ENCODE assay signal across 24 cellular contexts in the genomic region with DNA sequence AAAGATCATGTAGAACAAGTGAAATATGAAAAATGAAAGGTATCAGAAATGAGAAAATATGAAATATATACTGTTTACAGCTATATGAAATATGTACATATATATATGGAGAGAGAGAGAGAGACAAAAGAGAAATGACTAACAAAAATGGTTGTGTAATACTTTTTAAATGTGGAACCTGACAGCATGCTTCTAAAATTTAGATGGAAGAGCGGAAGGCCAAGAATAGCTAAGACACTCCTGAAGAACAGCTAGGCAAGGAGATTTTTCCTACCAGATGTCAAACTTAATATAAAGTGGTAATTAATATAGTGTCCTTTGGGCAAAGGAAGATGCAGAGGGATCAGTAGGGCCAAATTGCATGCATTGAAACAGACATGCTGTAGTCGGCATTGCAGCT. TPM values are rescaled to one million over a fixed set of nuclear protein-coding genes. Genes with fewer than 3 reads are reported as not detected.
DNase-seq lines count a peak whose midpoint lies in the region; ATAC-seq and TF ChIP-seq lines count a peak whose summit lies in the region.
"Had no signal": no experiment of that assay in that cellular context is flagged by ENCODE, and none has a peak within 500 bp of the region (broad histone marks: within the 10 kb centered on the region; RNA-seq: fewer than 3 reads in every experiment).

No MANE protein-coding gene starts in this region.

- no peak overlapping the region for H3K4me3 Mint-ChIP-seq in CD4-positive, CD25-positive, alpha-beta regulatory T cell
- H3K4me3 Mint-ChIP-seq in nephron progenitor cell = no peak overlapping the region
- H3K4me3 Mint-ChIP-seq: activated T-cell treated with anti-CD3 and anti-CD28 coated beads, Interleukin-2, amount 50 U/mL, for 24 hours; CD4-positive, alpha-beta memory T cell; stimulated activated naive CD8-positive, alpha-beta T cell treated with anti-CD3 and anti-CD28 coated beads, Interleukin-15, amount 100 ng/mL, for 72 hours; T-helper 1 cell treated with Interleukin-12 subunit alpha and Interleukin-12 subunit beta and Interleukin-4 antibody, amounts not matched to agents 30 μg/mL and 1 μg/mL, for 36 hours had no signal

- H2AFZ ChIP-seq in GM23248 = no peak overlapping the region

- in situ Hi-C loops in GM23248 (cut with MboI) = no loop called here

- peaks cover 95% of the 10 kb centered on the region for H3K79me2 ChIP-seq in GM23248 (ENCODE audit: insufficient read depth)

- no peaks in the 10 kb centered on the region for H3K27me3 Mint-ChIP-seq in CD4-positive, CD25-positive, alpha-beta regulatory T cell
- no peaks in the 10 kb centered on the region for H3K27me3 Mint-ChIP-seq in nephron progenitor cell (ENCODE audit: low read depth, poor library complexity)
- H3K27me3 Mint-ChIP-seq: activated T-cell treated with anti-CD3 and anti-CD28 coated beads, Interleukin-2, amount 50 U/mL, for 24 hours; CD4-positive, alpha-beta memory T cell; stimulated activated naive CD8-positive, alpha-beta T cell treated with anti-CD3 and anti-CD28 coated beads, Interleukin-15, amount 100 ng/mL, for 72 hours had no signal

- no peaks in the 10 kb centered on the region for H4K20me1 ChIP-seq in GM23248 (ENCODE audit: insufficient read depth)

- H3K4me3 ChIP-seq in CD4-positive, CD25-positive, alpha-beta regulatory T cell (ENCODE audit: low read depth, low read length) = no peak overlapping the region
- H3K4me3 ChIP-seq in GM23248 (no peak overlapping the region), foreskin fibroblast (ENCODE audit: low read depth in 1 of 2, low read length in 2 of 2) (no peak overlapping the region)
- H3K4me3 ChIP-seq: tibial artery had no signal

- H3K9me3 Mint-ChIP-seq in CD4-positive, CD25-positive, alpha-beta regulatory T cell = no peaks in the 10 kb centered on the region
- no peaks in the 10 kb centered on the region for H3K9me3 Mint-ChIP-seq in nephron progenitor cell
- H3K9me3 Mint-ChIP-seq: activated T-cell treated with anti-CD3 and anti-CD28 coated beads, Interleukin-2, amount 50 U/mL, for 24 hours; stimulated activated naive CD8-positive, alpha-beta T cell treated with anti-CD3 and anti-CD28 coated beads, Interleukin-15, amount 100 ng/mL, for 72 hours; T-helper 1 cell treated with Interleukin-12 subunit alpha and Interleukin-12 subunit beta and Interleukin-4 antibody, amounts not matched to agents 30 μg/mL and 1 μg/mL, for 36 hours had no signal

- no peaks in the 10 kb centered on the region for H3K9me2 ChIP-seq in GM23248 (ENCODE audit: insufficient read depth)

- H3K4me1 Mint-ChIP-seq in CD4-positive, CD25-positive, alpha-beta regulatory T cell = peaks cover 0 to 14% (median 6%) of the 10 kb centered on the region in 4 donors
- no peaks in the 10 kb centered on the region for H3K4me1 Mint-ChIP-seq in nephron progenitor cell
- H3K4me1 Mint-ChIP-seq: stimulated activated naive CD8-positive, alpha-beta T cell treated with anti-CD3 and anti-CD28 coated beads, Interleukin-15, amount 100 ng/mL, for 72 hours had no signal

- no peak overlapping the region for H3K4me2 ChIP-seq in GM23248 (ENCODE audit: unreplicated experiment)

- H3K36me3 Mint-ChIP-seq in CD4-positive, CD25-positive, alpha-beta regulatory T cell = peaks cover 39% of the 10 kb centered on the region
- H3K36me3 Mint-ChIP-seq in nephron progenitor cell (ENCODE audit: low read depth) = peaks cover 50% of the 10 kb centered on the region

- H3F3A ChIP-seq in GM23248 (ENCODE audit: insufficient read depth) = peaks cover 8% of the 10 kb centered on the region

- no peak overlapping the region for H3K9ac ChIP-seq in GM23248

- TF ChIP-seq CTCF in nephron progenitor cell (IDR thresholded peaks at IDR 0.05) (no peak), foreskin fibroblast (IDR thresholded peaks at IDR 0.05; ENCODE audit: low read depth, low read length) (no peak)

- H3K9me3 ChIP-seq in CD4-positive, CD25-positive, alpha-beta regulatory T cell (ENCODE audit: control insufficient read depth in 2 of 2, low read length in 2 of 2) = no peaks in the 10 kb centered on the region
- H3K9me3 ChIP-seq in GM23248 (ENCODE audit: low read depth) = no peaks in the 10 kb centered on the region
- H3K9me3 ChIP-seq: tibial artery had no signal

- H3K4me1 ChIP-seq in CD4-positive, CD25-positive, alpha-beta regulatory T cell (ENCODE audit: control insufficient read depth, insufficient read depth, low read length, poor library complexity, severe bottlenecking) = no peaks in the 10 kb centered on the region
- H3K4me1 ChIP-seq in GM23248 (ENCODE audit: insufficient read depth) = peaks cover 15% of the 10 kb centered on the region
- H3K4me1 ChIP-seq: foreskin keratinocyte had no signal

- WGBS in GM23248 (ENCODE audit: low coverage in 1 of 2, low lambda C conversion rate in 2 of 2, missing lambda C conversion rate in 2 of 2), 2 experiments = 73 to 78% methylated on average over 2 of the region's 2 CpGs

- H3K27ac ChIP-seq in CD4-positive, CD25-positive, alpha-beta regulatory T cell (ENCODE audit: insufficient read depth, low read length, poor library complexity, severe bottlenecking) = no peak overlapping the region
- no peak overlapping the region for H3K27ac ChIP-seq in GM23248
- H3K27ac ChIP-seq: foreskin keratinocyte, RWPE1, tibial artery had no signal

- no peaks in the 10 kb centered on the region for H3K27me3 ChIP-seq in CD4-positive, CD25-positive, alpha-beta regulatory T cell (ENCODE audit: control insufficient read depth, insufficient read depth, low read length)
- no peaks in the 10 kb centered on the region for H3K27me3 ChIP-seq in GM23248 (replicated peaks; ENCODE audit: insufficient read depth)
- H3K27me3 ChIP-seq: foreskin keratinocyte, tibial artery had no signal

- H3K27ac Mint-ChIP-seq in CD4-positive, CD25-positive, alpha-beta regulatory T cell = peak overlapping the region in 2 of 3 donors; percentile 80 to 94
- peak overlapping the region; percentile 5 for H3K27ac Mint-ChIP-seq in nephron progenitor cell
- H3K27ac Mint-ChIP-seq: activated T-cell treated with anti-CD3 and anti-CD28 coated beads, Interleukin-2, amount 50 U/mL, for 24 hours; stimulated activated naive CD8-positive, alpha-beta T cell treated with anti-CD3 and anti-CD28 coated beads, Interleukin-15, amount 100 ng/mL, for 72 hours; T-helper 1 cell treated with Interleukin-12 subunit alpha and Interleukin-12 subunit beta and Interleukin-4 antibody, amounts not matched to agents 30 μg/mL and 1 μg/mL, for 36 hours had no signal

- H3K36me3 ChIP-seq in CD4-positive, CD25-positive, alpha-beta regulatory T cell (ENCODE audit: control insufficient read depth, insufficient read depth, low read length) = peaks cover 50% of the 10 kb centered on the region
- peaks cover 34% of the 10 kb centered on the region for H3K36me3 ChIP-seq in GM23248 (ENCODE audit: low read depth)

- no peak for ATAC-seq in CD4-positive, CD25-positive, alpha-beta regulatory T cell (ENCODE audit: low read depth in 2 of 2)
- no peak for ATAC-seq in HG03108 (IDR thresholded peaks at IDR 0.05; ENCODE audit: unreplicated experiment)
- ATAC-seq: foreskin keratinocyte; stimulated activated naive CD8-positive, alpha-beta T cell treated with anti-CD3 and anti-CD28 coated beads, Interleukin-15, amount 100 ng/mL, for 72 hours had no signal

- DNase-seq in CD4-positive, CD25-positive, alpha-beta regulatory T cell = no peak
- DNase-seq in GM23248 = peak; percentile 40
- peak; percentile 32 for DNase-seq in amniotic epithelial cell (ENCODE audit: low read depth)
- DNase-seq in nephron progenitor cell = no peak
- DNase-seq in NCI-H2227 (lab: John Stamatoyannopoulos, UW; ENCODE audit: unreplicated experiment) = no peak
- DNase-seq in foreskin fibroblast = no peak
- DNase-seq in NCI-H1092 (lab: John Stamatoyannopoulos, UW) = no peak
- DNase-seq: activated gamma-delta T cell treated with Interleukin-2 at 50 U/mL for 16 hours; activated T-cell treated with anti-CD3 and anti-CD28 coated beads, Interleukin-2, amount 50 U/mL, for 24 hours; amygdala; CD4-positive, alpha-beta memory T cell; DMS 273 treated with DMSO at 0.1 percent for 48 hours; effector CD8-positive, alpha-beta T cell; foreskin keratinocyte; NCI-H1092 treated with DMSO at 0.1 percent for 48 hours; NCI-H187; NCI-H2227 treated with DMSO at 0.1 percent for 48 hours; NCI-H69; nucleus accumbens; stimulated activated naive CD8-positive, alpha-beta T cell treated with anti-CD3 and anti-CD28 coated beads, Interleukin-15, amount 100 ng/mL, for 72 hours; tibial artery had no signal

RNA-seq across cellular contexts. Expression of a gene that starts 45.2 kb away (rescaled TPM):
- 242 TPM for total RNA-seq in CD4-positive, CD25-positive, alpha-beta regulatory T cell
- 100 to 1,000 TPM; 142 to 151 (median 145) TPM for polyA plus RNA-seq in CD4-positive, CD25-positive, alpha-beta regulatory T cell
- total RNA-seq in GM23248 (2014; rRNA removed; shearing (Covaris generic)) = 188 and 219 TPM in 2 replicates
- 175 and 181 TPM in 2 replicates for polyA plus RNA-seq in GM23248 (2016; fragmentation: Nextera tagmentation; extraction: Ambion mirVana)

Comparison
In these comparisons a context has a peak if more than half of its experiments do, and no peak if none do; other contexts are left out.
1. DNase-seq: peak in GM23248 (single experiment) and amniotic epithelial cell (single experiment); none in CD4-positive, CD25-positive, alpha-beta regulatory T cell (0 of 3), nephron progenitor cell (single experiment), NCI-H2227 (single experiment), foreskin fibroblast (0 of 2) and NCI-H1092 (single experiment).